9 cellular contexts compared by ENCODE assay signal in the genomic region with DNA sequence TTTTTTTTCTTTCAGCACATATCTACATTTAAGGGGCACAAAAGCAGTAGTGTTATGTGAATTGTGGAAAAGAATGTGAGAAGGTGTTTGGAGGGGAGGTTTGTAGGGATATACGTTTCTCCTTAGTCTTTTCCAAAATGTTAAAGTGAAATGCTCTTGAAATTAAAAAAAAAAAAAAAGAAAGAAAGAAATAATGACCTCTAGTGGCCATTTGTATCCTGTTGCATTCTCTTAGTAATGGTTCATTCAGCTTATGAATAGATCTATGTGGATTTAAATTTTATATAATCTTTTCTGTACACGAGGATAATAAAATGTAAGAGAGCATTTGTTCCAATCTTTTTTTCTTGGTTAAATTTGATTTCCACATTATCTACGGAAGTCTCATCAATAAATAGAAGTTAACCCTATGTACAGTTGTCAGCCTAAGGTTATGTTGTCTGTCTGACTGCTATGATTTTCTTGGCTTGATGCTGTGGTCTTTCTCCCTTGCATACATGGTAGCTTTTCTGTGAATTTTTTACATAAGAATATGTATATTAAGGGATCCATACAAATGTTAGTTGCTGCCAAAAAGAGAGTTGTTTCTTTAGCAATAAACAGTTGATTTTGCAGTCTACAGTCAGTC. TPM values are rescaled to one million over a fixed set of nuclear protein-coding genes. Genes with fewer than 3 reads are reported as not detected.
DNase-seq lines count a peak whose midpoint lies in the region; ATAC-seq and TF ChIP-seq lines count a peak whose summit lies in the region.
"Had no signal": no experiment of that assay in that cellular context is flagged by ENCODE, and none has a peak within 500 bp of the region (broad histone marks: within the 10 kb centered on the region; RNA-seq: fewer than 3 reads in every experiment).

No MANE protein-coding gene starts in this region.

- H3K4me1 Mint-ChIP-seq in activated T-cell treated with anti-CD3 and anti-CD28 coated beads, Interleukin-2, amount 50 U/mL, for 4 hours (ENCODE audit: low read depth) = peaks cover 8% of the 10 kb centered on the region

- no peaks in the 10 kb centered on the region for H3K27me3 ChIP-seq in OCI-LY1 (ENCODE audit: insufficient read depth, low read length)

- H3K79me2 ChIP-seq in OCI-LY1 (ENCODE audit: insufficient read depth, low read length) = no peaks in the 10 kb centered on the region

- no peaks in the 10 kb centered on the region for H3F3A ChIP-seq in OCI-LY1 (ENCODE audit: insufficient read depth, low read length)

- no peaks in the 10 kb centered on the region for H3K9me3 Mint-ChIP-seq in activated T-cell treated with anti-CD3 and anti-CD28 coated beads, Interleukin-2, amount 50 U/mL, for 4 hours

- TF ChIP-seq CTCF in OCI-LY1 (IDR thresholded peaks at IDR 0.05; ENCODE audit: low read length) = peak; percentile 74

- DNase-seq in NCI-H2107 treated with DMSO at 0.1 percent for 48 hours (lab: John Stamatoyannopoulos, UW; ENCODE audit: unreplicated experiment) = peak; percentile 49
- DNase-seq in NCI-H2107 (lab: John Stamatoyannopoulos, UW) = no peak
- DNase-seq in sciatic nerve (ENCODE audit: low spot score) = no peak
- DNase-seq in mesenteric fat pad (ENCODE audit: low spot score) = no peak
- DNase-seq in EL = no peak
- no peak for DNase-seq in activated T-cell treated with anti-CD3 and anti-CD28 coated beads, Interleukin-2, amount 50 U/mL, for 4 hours

- no peak overlapping the region for H3K4me2 ChIP-seq in OCI-LY1 (ENCODE audit: low read length)

- H3K9ac ChIP-seq in OCI-LY1 (ENCODE audit: low read length) = no peak overlapping the region

- H4K20me1 ChIP-seq in OCI-LY1 (ENCODE audit: insufficient read depth, low read length) = no peaks in the 10 kb centered on the region

- H3K9me3 ChIP-seq in OCI-LY1 (ENCODE audit: low read length) = no peaks in the 10 kb centered on the region

- H3K36me3 Mint-ChIP-seq in activated T-cell treated with anti-CD3 and anti-CD28 coated beads, Interleukin-2, amount 50 U/mL, for 4 hours (ENCODE audit: insufficient read depth) = no peaks in the 10 kb centered on the region

- H3K9me2 ChIP-seq in OCI-LY1 (ENCODE audit: low read depth, low read length) = no peaks in the 10 kb centered on the region

- H3K27me3 Mint-ChIP-seq in activated T-cell treated with anti-CD3 and anti-CD28 coated beads, Interleukin-2, amount 50 U/mL, for 4 hours (ENCODE audit: low read depth) = peaks cover 19% of the 10 kb centered on the region

- intact Hi-C loops in sciatic nerve (cut with DNase I) = no loop called here

- H3K4me1 ChIP-seq in OCI-LY1 (ENCODE audit: insufficient read depth, low read length, severe bottlenecking) = peaks cover 8% of the 10 kb centered on the region

- H3K4me3 ChIP-seq in OCI-LY1 (ENCODE audit: low read depth, low read length, poor library complexity, severe bottlenecking) = no peak overlapping the region

- H3K4me3 Mint-ChIP-seq in activated T-cell treated with anti-CD3 and anti-CD28 coated beads, Interleukin-2, amount 50 U/mL, for 4 hours = no peak overlapping the region

- H3K27ac ChIP-seq in OCI-LY1 (ENCODE audit: low read depth, low read length, poor library complexity, severe bottlenecking) = no peak overlapping the region

- peak; percentile 35 for ATAC-seq in esophagus mucosa
- ATAC-seq in sciatic nerve = peak; percentile 58
- no peak for ATAC-seq in activated T-cell treated with anti-CD3 and anti-CD28 coated beads, Interleukin-2, amount 50 U/mL, for 4 hours

- H2AFZ ChIP-seq in OCI-LY1 (ENCODE audit: low read length) = no peak overlapping the region

- H3K36me3 ChIP-seq in OCI-LY1 (ENCODE audit: insufficient read depth, low read length) = no peaks in the 10 kb centered on the region

RNA-seq across cellular contexts. Expression of a gene that starts 1.7 kb away (rescaled TPM):
- 0.28 TPM for total RNA-seq in esophagus mucosa
- total RNA-seq in sciatic nerve = 3.7 TPM
- total RNA-seq in mesenteric fat pad = 4.7 TPM
- total RNA-seq in activated T-cell treated with anti-CD3 and anti-CD28 coated beads, Interleukin-2, amount 50 U/mL, for 4 hours = not detected
- total RNA-seq: Daoy had no signal

RNA-seq across cellular contexts. Expression of a gene that starts 11.1 kb away (rescaled TPM):
- total RNA-seq in esophagus mucosa (36.8 TPM), sciatic nerve (not detected), mesenteric fat pad (not detected)
- 1 to 10 TPM; 2.2 to 3.3 (median 2.7) TPM for total RNA-seq in activated T-cell treated with anti-CD3 and anti-CD28 coated beads, Interleukin-2, amount 50 U/mL, for 4 hours

RNA-seq across cellular contexts. Expression of a gene that starts 49.3 kb away (rescaled TPM):
- total RNA-seq in esophagus mucosa (0.88 TPM), sciatic nerve (8.9 TPM), mesenteric fat pad (1.4 TPM)
- total RNA-seq in activated T-cell treated with anti-CD3 and anti-CD28 coated beads, Interleukin-2, amount 50 U/mL, for 4 hours = under 1 TPM in 2 of 3 donors, not detected in 1; 0.20 to 0.26 TPM
- total RNA-seq: Daoy had no signal

RNA-seq across cellular contexts. Expression of a gene that starts 56.9 kb away (rescaled TPM):
- total RNA-seq in esophagus mucosa = not detected
- 27.1 TPM for total RNA-seq in sciatic nerve
- 5.7 TPM for total RNA-seq in mesenteric fat pad
- not detected for total RNA-seq in activated T-cell treated with anti-CD3 and anti-CD28 coated beads, Interleukin-2, amount 50 U/mL, for 4 hours
- total RNA-seq: Daoy had no signal

Comparison
In these comparisons a context has a peak if more than half of its experiments do, and no peak if none do; other contexts are left out.
1. ATAC-seq: peak in esophagus mucosa (single experiment) and sciatic nerve (single experiment); none in activated T-cell treated with anti-CD3 and anti-CD28 coated beads, Interleukin-2, amount 50 U/mL, for 4 hours (0 of 2).